19 cellular contexts compared by ENCODE assay signal in the genomic region with DNA sequence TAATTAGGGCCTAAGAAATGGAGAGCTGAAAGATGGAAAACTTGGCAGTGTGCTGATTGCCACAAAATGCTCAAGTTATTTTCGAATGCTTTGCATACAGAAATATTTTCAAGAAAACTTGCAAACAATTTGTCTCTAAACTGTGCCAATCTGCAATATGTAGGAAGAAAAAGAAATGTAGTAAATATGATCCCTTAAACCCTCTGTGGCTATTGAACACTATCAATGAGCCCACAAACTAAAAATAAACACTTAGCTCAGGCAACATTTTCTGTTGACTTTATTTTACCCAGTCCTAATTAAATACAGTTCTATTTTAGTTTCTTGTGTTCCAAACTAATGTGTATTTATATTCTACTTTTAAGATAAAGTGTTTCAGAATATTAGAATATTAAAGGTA.
DNase-seq lines count a peak whose midpoint lies in the region; ATAC-seq and TF ChIP-seq lines count a peak whose summit lies in the region.
"Had no signal": no experiment of that assay in that cellular context is flagged by ENCODE, and none has a peak within 500 bp of the region (broad histone marks: within the 10 kb centered on the region; RNA-seq: fewer than 3 reads in every experiment).

No MANE protein-coding gene starts in this region.

- ATAC-seq in HG03139 (IDR thresholded peaks at IDR 0.05; ENCODE audit: unreplicated experiment) = no peak
- ATAC-seq: A549, GM23338, HCT116 had no signal

- peak; percentile 45 for DNase-seq in AG10803 (ENCODE audit: low read depth)
- peak; percentile 47 for DNase-seq in dedifferentiated amniotic fluid mesenchymal stem cell (ENCODE audit: extremely low spot score)
- peak; percentile 72 for DNase-seq in fibroblast of peridontal ligament (ENCODE audit: extremely low read depth)
- DNase-seq in NCI-H748 (lab: John Stamatoyannopoulos, UW; ENCODE audit: unreplicated experiment) = no peak
- DNase-seq in activated CD4-positive, alpha-beta T cell treated with anti-CD3 and anti-CD28 coated beads, Interleukin-2, amount 50 U/mL, for 4 hours = no peak
- DNase-seq: 8988T; ACHN; C1 segment of cervical spinal cord; Calu3; CD4-positive, alpha-beta memory T cell; COR-L47; DMS53; DMS79 treated with DMSO at 0.1 percent for 48 hours; GF-D8; H9 had no signal

- no peak overlapping the region for H3K4me3 ChIP-seq in AG10803 (ENCODE audit: low read length)
- H3K4me3 ChIP-seq: A549, GM23338 had no signal

- no peak for TF ChIP-seq CTCF in AG10803 (conservative IDR thresholded peaks at IDR 0.05; ENCODE audit: low read length)

Comparison
In these comparisons a context has a peak if more than half of its experiments do, and no peak if none do; other contexts are left out.
1. DNase-seq: peak in AG10803 (single experiment), dedifferentiated amniotic fluid mesenchymal stem cell (single experiment) and fibroblast of peridontal ligament (single experiment); none in NCI-H748 (single experiment) and activated CD4-positive, alpha-beta T cell treated with anti-CD3 and anti-CD28 coated beads, Interleukin-2, amount 50 U/mL, for 4 hours (0 of 2).